ENCODE assay signal across 8 cellular contexts in genomic region chr3:170222647-170223541, GRCh38. TPM values are rescaled to one million over a fixed set of nuclear protein-coding genes. Genes with fewer than 3 reads are reported as not detected.
A peak's percentile ranks its signal among the peaks of the same experiment; 100 is the strongest.
DNase-seq lines count a peak whose midpoint lies in the region; ATAC-seq and TF ChIP-seq lines count a peak whose summit lies in the region.

No MANE protein-coding gene starts in this region.

- peak; percentile 23 for TF ChIP-seq CTCF in kidney epithelial cell (IDR thresholded peaks at IDR 0.05; ENCODE audit: insufficient read depth, low read length, poor library complexity, severe bottlenecking)

- H3K27me3 ChIP-seq in kidney epithelial cell (ENCODE audit: control insufficient read depth, insufficient read depth, low read length) = no peaks in the 10 kb centered on the region

- peak; percentile 18 for ATAC-seq in GM21390 (IDR thresholded peaks at IDR 0.05; ENCODE audit: unreplicated experiment)

- peak overlapping the region; percentile 91 for H3K4me3 ChIP-seq in kidney epithelial cell (ENCODE audit: low read depth, low read length)

- no peaks in the 10 kb centered on the region for H3K36me3 ChIP-seq in kidney epithelial cell (ENCODE audit: control insufficient read depth, insufficient read depth, low read length)

- peak; percentile 8 for DNase-seq in DMS153 treated with DMSO at 0.1 percent for 48 hours (lab: John Stamatoyannopoulos, UW; ENCODE audit: unreplicated experiment)
- DNase-seq in HuH-7 (ENCODE audit: low spot score) = peak; percentile 44
- DNase-seq in T-helper 22 cell (ENCODE audit: low read depth) = peak; percentile 42
- peak in 33 of 61 donors; percentile 1 to 73 (median 34) for DNase-seq in caudate nucleus (lab: John Stamatoyannopoulos, UW)
- no peak for DNase-seq in kidney epithelial cell (ENCODE audit: low read depth)
- DNase-seq in stimulated activated CD4-positive, alpha-beta T cell treated with anti-CD3 and anti-CD28 coated beads, Interleukin-1b, Interleukin-23, amount 100 ng/mL, for 4 hours (ENCODE audit: low read depth in 2 of 2) = peak; percentile 13 to 41
- no peak for DNase-seq in OCI-M2 (lab: John Stamatoyannopoulos, UW; ENCODE audit: unreplicated experiment)

- peak overlapping the region; percentile 40 for H3K27ac ChIP-seq in caudate nucleus (ENCODE audit: low read depth, low read length)

RNA-seq across cellular contexts. Expression of gene PRKCI, which starts 0.7 kb away (rescaled TPM):
- 46.2 and 69.3 TPM in 2 replicates for total RNA-seq in kidney epithelial cell

RNA-seq across cellular contexts. Expression of gene PHC3, which starts 41.4 kb away (rescaled TPM):
- total RNA-seq in kidney epithelial cell = 22.4 and 33.1 TPM in 2 replicates

Comparison
In these comparisons a context has a peak if more than half of its experiments do, and no peak if none do; other contexts are left out.
1. DNase-seq: peak in DMS153 treated with DMSO at 0.1 percent for 48 hours (single experiment), HuH-7 (single experiment), T-helper 22 cell (single experiment), caudate nucleus (33 of 61) and stimulated activated CD4-positive, alpha-beta T cell treated with anti-CD3 and anti-CD28 coated beads, Interleukin-1b, Interleukin-23, amount 100 ng/mL, for 4 hours (2 of 2); none in kidney epithelial cell (single experiment) and OCI-M2 (single experiment).